In the genomic region with DNA sequence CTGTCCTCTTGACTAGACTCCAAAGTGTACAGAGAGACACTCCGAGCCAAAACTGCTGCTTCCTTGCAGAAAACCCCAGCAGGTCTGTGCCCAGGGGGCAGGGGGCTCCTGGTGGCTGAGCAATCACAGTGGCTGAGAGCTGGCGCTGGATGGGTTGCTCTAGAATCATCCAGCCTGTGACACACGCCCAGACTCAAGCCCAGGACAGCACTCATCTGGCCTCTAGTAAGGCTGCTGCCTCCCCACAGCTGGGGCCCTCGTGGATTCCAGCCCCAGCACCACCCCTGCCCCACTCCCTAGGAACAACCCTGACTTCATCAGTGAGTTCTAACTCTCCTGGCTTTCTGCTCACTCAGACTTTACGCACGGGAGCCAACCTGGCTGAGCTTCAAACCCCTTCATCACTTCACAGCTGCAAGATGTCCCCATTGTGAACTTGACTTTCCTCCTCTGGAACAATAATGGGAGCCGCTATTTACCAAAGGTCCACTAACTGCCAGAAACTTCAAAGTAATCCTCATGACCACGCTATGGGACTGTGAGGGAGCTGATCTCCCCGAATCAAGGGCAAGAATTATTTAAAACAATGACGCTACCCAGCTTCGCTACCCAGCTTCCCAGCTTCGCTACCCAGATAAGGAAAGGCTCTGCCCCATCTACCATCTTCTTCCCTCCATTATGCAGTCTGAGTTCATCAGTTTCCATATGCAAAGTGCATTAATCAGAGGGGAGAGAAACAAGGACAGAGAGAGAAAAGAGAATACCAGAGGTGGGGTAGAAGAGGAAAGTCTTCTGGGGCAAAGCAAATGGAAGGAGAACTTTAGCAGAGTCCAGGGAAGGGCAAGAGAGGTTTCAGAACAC, we compare ENCODE assay signal across 1 cellular context.
TF ChIP-seq lines count a peak whose summit lies in the region.

No MANE protein-coding gene starts in this region.

TF ChIP-seq in HepG2, 621 proteins besides CTCF, POLR2A, EP300 and RAD21 (continued from another document and continues in another):
- TF ChIP-seq, protein P1, sequence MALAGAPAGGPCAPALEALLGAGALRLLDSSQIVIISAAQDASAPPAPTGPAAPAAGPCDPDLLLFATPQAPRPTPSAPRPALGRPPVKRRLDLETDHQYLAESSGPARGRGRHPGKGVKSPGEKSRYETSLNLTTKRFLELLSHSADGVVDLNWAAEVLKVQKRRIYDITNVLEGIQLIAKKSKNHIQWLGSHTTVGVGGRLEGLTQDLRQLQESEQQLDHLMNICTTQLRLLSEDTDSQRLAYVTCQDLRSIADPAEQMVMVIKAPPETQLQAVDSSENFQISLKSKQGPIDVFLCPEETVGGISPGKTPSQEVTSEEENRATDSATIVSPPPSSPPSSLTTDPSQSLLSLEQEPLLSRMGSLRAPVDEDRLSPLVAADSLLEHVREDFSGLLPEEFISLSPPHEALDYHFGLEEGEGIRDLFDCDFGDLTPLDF (CRISPR knock-in tag; IDR thresholded peaks at IDR 0.05), result no peak
- TF ChIP-seq, protein P2, sequence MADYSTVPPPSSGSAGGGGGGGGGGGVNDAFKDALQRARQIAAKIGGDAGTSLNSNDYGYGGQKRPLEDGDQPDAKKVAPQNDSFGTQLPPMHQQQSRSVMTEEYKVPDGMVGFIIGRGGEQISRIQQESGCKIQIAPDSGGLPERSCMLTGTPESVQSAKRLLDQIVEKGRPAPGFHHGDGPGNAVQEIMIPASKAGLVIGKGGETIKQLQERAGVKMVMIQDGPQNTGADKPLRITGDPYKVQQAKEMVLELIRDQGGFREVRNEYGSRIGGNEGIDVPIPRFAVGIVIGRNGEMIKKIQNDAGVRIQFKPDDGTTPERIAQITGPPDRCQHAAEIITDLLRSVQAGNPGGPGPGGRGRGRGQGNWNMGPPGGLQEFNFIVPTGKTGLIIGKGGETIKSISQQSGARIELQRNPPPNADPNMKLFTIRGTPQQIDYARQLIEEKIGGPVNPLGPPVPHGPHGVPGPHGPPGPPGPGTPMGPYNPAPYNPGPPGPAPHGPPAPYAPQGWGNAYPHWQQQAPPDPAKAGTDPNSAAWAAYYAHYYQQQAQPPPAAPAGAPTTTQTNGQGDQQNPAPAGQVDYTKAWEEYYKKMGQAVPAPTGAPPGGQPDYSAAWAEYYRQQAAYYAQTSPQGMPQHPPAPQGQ (CRISPR knock-in tag; IDR thresholded peaks at IDR 0.05; ENCODE audit: borderline replicate concordance), result 0 out of 2 replicates have a peak, but pooled peaks have one; percentile 38
- no peak for TF ChIP-seq ARID2 (CRISPR knock-in tag; IDR thresholded peaks at IDR 0.05; ENCODE audit: borderline replicate concordance)
- no peak for TF ChIP-seq SMARCC2 (IDR thresholded peaks at IDR 0.05)
- no peak for TF ChIP-seq AGO1 (IDR thresholded peaks at IDR 0.05; ENCODE audit: low read depth, low read length, poor library complexity, severe bottlenecking)
- TF ChIP-seq ATF1 (CRISPR knock-in tag; IDR thresholded peaks at IDR 0.05), result no peak
- no peak for TF ChIP-seq ONECUT2 (CRISPR knock-in tag; IDR thresholded peaks at IDR 0.05)
- TF ChIP-seq AHR (CRISPR knock-in tag; IDR thresholded peaks at IDR 0.05), result no peak
- TF ChIP-seq SMAD1 (CRISPR knock-in tag; IDR thresholded peaks at IDR 0.05; ENCODE audit: borderline replicate concordance, low read depth), result no peak
- TF ChIP-seq RORA (CRISPR knock-in tag; IDR thresholded peaks at IDR 0.05), result no peak
- no peak for TF ChIP-seq SIN3A (IDR thresholded peaks at IDR 0.05; ENCODE audit: borderline replicate concordance, low read depth, low read length)
- TF ChIP-seq, protein P3, sequence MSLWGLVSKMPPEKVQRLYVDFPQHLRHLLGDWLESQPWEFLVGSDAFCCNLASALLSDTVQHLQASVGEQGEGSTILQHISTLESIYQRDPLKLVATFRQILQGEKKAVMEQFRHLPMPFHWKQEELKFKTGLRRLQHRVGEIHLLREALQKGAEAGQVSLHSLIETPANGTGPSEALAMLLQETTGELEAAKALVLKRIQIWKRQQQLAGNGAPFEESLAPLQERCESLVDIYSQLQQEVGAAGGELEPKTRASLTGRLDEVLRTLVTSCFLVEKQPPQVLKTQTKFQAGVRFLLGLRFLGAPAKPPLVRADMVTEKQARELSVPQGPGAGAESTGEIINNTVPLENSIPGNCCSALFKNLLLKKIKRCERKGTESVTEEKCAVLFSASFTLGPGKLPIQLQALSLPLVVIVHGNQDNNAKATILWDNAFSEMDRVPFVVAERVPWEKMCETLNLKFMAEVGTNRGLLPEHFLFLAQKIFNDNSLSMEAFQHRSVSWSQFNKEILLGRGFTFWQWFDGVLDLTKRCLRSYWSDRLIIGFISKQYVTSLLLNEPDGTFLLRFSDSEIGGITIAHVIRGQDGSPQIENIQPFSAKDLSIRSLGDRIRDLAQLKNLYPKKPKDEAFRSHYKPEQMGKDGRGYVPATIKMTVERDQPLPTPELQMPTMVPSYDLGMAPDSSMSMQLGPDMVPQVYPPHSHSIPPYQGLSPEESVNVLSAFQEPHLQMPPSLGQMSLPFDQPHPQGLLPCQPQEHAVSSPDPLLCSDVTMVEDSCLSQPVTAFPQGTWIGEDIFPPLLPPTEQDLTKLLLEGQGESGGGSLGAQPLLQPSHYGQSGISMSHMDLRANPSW (CRISPR knock-in tag; IDR thresholded peaks at IDR 0.05; ENCODE audit: borderline replicate concordance), result no peak
- TF ChIP-seq NKX3-1 (CRISPR knock-in tag; IDR thresholded peaks at IDR 0.05), result no peak
- peak; percentile 13; the same call in 1 of the 2 replicates for TF ChIP-seq PITX1 (CRISPR knock-in tag; IDR thresholded peaks at IDR 0.05)
- TF ChIP-seq TBX3 (IDR thresholded peaks at IDR 0.05; ENCODE audit: borderline replicate concordance), result peak; percentile 78; the same call in 1 of the 2 replicates
- TF ChIP-seq, protein P4, sequence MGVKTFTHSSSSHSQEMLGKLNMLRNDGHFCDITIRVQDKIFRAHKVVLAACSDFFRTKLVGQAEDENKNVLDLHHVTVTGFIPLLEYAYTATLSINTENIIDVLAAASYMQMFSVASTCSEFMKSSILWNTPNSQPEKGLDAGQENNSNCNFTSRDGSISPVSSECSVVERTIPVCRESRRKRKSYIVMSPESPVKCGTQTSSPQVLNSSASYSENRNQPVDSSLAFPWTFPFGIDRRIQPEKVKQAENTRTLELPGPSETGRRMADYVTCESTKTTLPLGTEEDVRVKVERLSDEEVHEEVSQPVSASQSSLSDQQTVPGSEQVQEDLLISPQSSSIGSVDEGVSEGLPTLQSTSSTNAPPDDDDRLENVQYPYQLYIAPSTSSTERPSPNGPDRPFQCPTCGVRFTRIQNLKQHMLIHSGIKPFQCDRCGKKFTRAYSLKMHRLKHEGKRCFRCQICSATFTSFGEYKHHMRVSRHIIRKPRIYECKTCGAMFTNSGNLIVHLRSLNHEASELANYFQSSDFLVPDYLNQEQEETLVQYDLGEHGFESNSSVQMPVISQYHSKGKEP (CRISPR knock-in tag; IDR thresholded peaks at IDR 0.05), result no peak
- no peak for TF ChIP-seq SYNCRIP (IDR thresholded peaks at IDR 0.05; ENCODE audit: insufficient read depth, low read depth, low read length)
- peak; percentile 60; the same call in 1 of the 2 replicates for TF ChIP-seq NCOA1 (CRISPR knock-in tag; IDR thresholded peaks at IDR 0.05)
- no peak for TF ChIP-seq TARDBP (CRISPR knock-in tag; IDR thresholded peaks at IDR 0.05)
- no peak for TF ChIP-seq MLLT10 (CRISPR knock-in tag; IDR thresholded peaks at IDR 0.05)
- TF ChIP-seq MED8 (CRISPR knock-in tag; IDR thresholded peaks at IDR 0.05; ENCODE audit: insufficient replicate concordance), result no peak
- TF ChIP-seq, protein P5, sequence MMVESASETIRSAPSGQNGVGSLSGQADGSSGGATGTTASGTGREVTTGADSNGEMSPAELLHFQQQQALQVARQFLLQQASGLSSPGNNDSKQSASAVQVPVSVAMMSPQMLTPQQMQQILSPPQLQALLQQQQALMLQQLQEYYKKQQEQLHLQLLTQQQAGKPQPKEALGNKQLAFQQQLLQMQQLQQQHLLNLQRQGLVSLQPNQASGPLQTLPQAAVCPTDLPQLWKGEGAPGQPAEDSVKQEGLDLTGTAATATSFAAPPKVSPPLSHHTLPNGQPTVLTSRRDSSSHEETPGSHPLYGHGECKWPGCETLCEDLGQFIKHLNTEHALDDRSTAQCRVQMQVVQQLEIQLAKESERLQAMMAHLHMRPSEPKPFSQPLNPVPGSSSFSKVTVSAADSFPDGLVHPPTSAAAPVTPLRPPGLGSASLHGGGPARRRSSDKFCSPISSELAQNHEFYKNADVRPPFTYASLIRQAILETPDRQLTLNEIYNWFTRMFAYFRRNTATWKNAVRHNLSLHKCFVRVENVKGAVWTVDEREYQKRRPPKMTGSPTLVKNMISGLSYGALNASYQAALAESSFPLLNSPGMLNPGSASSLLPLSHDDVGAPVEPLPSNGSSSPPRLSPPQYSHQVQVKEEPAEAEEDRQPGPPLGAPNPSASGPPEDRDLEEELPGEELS (CRISPR knock-in tag; IDR thresholded peaks at IDR 0.05), result 0 out of 2 replicates have a peak, but pooled peaks have one; percentile 19
- peak; percentile 83; the same call in 1 of the 2 replicates for TF ChIP-seq CHD4 (IDR thresholded peaks at IDR 0.05; ENCODE audit: borderline replicate concordance, low read length)
- TF ChIP-seq ZNF354B (CRISPR knock-in tag; IDR thresholded peaks at IDR 0.05), result no peak
- TF ChIP-seq KDM3A (CRISPR knock-in tag; IDR thresholded peaks at IDR 0.05; ENCODE audit: low read depth), result no peak
- TF ChIP-seq ZNF652 (CRISPR knock-in tag; IDR thresholded peaks at IDR 0.05; ENCODE audit: borderline replicate concordance, low read depth), result peak; percentile 70; the same call in 1 of the 2 replicates
- no peak for TF ChIP-seq MED13 (CRISPR knock-in tag; IDR thresholded peaks at IDR 0.05)
- TF ChIP-seq U2AF2 (IDR thresholded peaks at IDR 0.05; ENCODE audit: low read depth, low read length), result no peak
- TF ChIP-seq RCOR2 (CRISPR knock-in tag; IDR thresholded peaks at IDR 0.05), result peak; percentile 44; the same call in 1 of the 2 replicates
- TF ChIP-seq, protein P6, sequence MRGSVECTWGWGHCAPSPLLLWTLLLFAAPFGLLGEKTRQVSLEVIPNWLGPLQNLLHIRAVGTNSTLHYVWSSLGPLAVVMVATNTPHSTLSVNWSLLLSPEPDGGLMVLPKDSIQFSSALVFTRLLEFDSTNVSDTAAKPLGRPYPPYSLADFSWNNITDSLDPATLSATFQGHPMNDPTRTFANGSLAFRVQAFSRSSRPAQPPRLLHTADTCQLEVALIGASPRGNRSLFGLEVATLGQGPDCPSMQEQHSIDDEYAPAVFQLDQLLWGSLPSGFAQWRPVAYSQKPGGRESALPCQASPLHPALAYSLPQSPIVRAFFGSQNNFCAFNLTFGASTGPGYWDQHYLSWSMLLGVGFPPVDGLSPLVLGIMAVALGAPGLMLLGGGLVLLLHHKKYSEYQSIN (CRISPR knock-in tag; IDR thresholded peaks at IDR 0.05; ENCODE audit: borderline replicate concordance), result no peak
- TF ChIP-seq, protein P7, sequence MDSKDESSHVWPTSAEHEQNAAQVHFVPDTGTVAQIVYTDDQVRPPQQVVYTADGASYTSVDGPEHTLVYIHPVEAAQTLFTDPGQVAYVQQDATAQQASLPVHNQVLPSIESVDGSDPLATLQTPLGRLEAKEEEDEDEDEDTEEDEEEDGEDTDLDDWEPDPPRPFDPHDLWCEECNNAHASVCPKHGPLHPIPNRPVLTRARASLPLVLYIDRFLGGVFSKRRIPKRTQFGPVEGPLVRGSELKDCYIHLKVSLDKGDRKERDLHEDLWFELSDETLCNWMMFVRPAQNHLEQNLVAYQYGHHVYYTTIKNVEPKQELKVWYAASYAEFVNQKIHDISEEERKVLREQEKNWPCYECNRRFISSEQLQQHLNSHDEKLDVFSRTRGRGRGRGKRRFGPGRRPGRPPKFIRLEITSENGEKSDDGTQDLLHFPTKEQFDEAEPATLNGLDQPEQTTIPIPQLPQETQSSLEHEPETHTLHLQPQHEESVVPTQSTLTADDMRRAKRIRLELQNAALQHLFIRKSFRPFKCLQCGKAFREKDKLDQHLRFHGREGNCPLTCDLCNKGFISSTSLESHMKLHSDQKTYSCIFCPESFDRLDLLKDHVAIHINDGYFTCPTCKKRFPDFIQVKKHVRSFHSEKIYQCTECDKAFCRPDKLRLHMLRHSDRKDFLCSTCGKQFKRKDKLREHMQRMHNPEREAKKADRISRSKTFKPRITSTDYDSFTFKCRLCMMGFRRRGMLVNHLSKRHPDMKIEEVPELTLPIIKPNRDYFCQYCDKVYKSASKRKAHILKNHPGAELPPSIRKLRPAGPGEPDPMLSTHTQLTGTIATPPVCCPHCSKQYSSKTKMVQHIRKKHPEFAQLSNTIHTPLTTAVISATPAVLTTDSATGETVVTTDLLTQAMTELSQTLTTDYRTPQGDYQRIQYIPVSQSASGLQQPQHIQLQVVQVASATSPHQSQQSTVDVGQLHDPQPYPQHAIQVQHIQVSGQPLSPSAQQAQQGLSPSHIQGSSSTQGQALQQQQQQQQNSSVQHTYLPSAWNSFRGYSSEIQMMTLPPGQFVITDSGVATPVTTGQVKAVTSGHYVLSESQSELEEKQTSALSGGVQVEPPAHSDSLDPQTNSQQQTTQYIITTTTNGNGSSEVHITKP (CRISPR knock-in tag; IDR thresholded peaks at IDR 0.05; ENCODE audit: low read depth), result no peak
- no peak for TF ChIP-seq MEIS1 (CRISPR knock-in tag; IDR thresholded peaks at IDR 0.05; ENCODE audit: borderline replicate concordance)
- 0 out of 2 replicates have a peak, but pooled peaks have one; percentile 54 for TF ChIP-seq ZNF343 (CRISPR knock-in tag; IDR thresholded peaks at IDR 0.05)
- TF ChIP-seq, protein P8, sequence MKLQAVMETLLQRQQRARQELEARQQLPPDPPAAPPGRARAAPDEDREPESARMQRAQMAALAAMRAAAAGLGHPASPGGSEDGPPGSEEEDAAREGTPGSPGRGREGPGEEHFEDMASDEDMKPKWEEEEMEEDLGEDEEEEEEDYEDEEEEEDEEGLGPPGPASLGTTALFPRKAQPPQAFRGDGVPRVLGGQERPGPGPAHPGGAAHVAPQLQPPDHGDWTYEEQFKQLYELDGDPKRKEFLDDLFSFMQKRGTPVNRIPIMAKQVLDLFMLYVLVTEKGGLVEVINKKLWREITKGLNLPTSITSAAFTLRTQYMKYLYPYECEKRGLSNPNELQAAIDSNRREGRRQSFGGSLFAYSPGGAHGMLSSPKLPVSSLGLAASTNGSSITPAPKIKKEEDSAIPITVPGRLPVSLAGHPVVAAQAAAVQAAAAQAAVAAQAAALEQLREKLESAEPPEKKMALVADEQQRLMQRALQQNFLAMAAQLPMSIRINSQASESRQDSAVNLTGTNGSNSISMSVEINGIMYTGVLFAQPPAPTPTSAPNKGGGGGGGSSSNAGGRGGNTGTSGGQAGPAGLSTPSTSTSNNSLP (IDR thresholded peaks at IDR 0.05; ENCODE audit: low read depth, low read length), result peak; percentile 13; the same call in 1 of the 2 replicates
- TF ChIP-seq HMG20A (CRISPR knock-in tag; IDR thresholded peaks at IDR 0.05; ENCODE audit: borderline replicate concordance), result peak; percentile 76; the same call in 1 of the 2 replicates
- peak; percentile 94 for TF ChIP-seq TCF7 (IDR thresholded peaks at IDR 0.05; ENCODE audit: low read depth)
- TF ChIP-seq, protein P9, sequence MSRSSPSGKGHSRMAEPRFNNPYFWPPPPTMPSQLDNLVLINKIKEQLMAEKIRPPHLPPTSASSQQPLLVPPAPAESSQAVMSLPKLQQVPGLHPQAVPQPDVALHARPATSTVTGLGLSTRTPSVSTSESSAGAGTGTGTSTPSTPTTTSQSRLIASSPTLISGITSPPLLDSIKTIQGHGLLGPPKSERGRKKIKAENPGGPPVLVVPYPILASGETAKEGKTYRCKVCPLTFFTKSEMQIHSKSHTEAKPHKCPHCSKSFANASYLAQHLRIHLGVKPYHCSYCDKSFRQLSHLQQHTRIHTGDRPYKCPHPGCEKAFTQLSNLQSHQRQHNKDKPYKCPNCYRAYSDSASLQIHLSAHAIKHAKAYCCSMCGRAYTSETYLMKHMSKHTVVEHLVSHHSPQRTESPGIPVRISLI (CRISPR knock-in tag; IDR thresholded peaks at IDR 0.05; ENCODE audit: borderline replicate concordance), result peak; percentile 57; the same call in 1 of the 2 replicates
- 0 out of 2 replicates have a peak, but pooled peaks have one; percentile 49 for TF ChIP-seq ZNF775 (CRISPR knock-in tag; IDR thresholded peaks at IDR 0.05; ENCODE audit: borderline replicate concordance)
- no peak for TF ChIP-seq ZNF552 (CRISPR knock-in tag; IDR thresholded peaks at IDR 0.05; ENCODE audit: borderline replicate concordance)
